ENCODE assay signal across 8 cellular contexts in genomic region chr17:60077672-60078519, GRCh38. TPM values are rescaled to one million over a fixed set of nuclear protein-coding genes. Genes with fewer than 3 reads are reported as not detected.
A peak's percentile ranks its signal among the peaks of the same experiment; 100 is the strongest.
DNase-seq lines count a peak whose midpoint lies in the region; ATAC-seq, FAIRE-seq and TF ChIP-seq lines count a peak whose summit lies in the region.

No MANE protein-coding gene starts in this region.

- no peak for DNase-seq in A549 (ENCODE audit: low read depth in 1 of 2, low spot score in 1 of 2)
- peak; percentile 61 for DNase-seq in WERI-Rb-1
- DNase-seq in suprapubic skin (ENCODE audit: low spot score in 2 of 2), result no peak
- no peak for DNase-seq in epidermal melanocyte (ENCODE audit: insufficient read length, low spot score)

- CTCF ChIA-PET in A549 (lab: Yijun Ruan, JAX), result interaction anchor here (0.7 to 2.4 kb wide), 9 partner anchors 9 to 65 kb away, joined by 3 to 10 read pairs (median 3); no protein-coding TSS in a partner anchor

- POLR2A ChIA-PET in A549 (lab: Yijun Ruan, JAX), result interaction anchor here (0.9 to 1.6 kb wide), 8 partner anchors 8 to 459 kb away, joined by 3 to 7 read pairs (median 4); partner anchors contain the start of genes CLTC, PTRH2 and VMP1

- TF ChIP-seq EP300 in A549 (IDR thresholded peaks at IDR 0.05), result no peak
- peak; percentile 25 for TF ChIP-seq EP300 in suprapubic skin (IDR thresholded peaks at IDR 0.05)

- peak; percentile 12 to 29; a peak in 5 of 6 replicates for ATAC-seq in A549
- peak; percentile 22 for ATAC-seq in GM19025 (IDR thresholded peaks at IDR 0.05; ENCODE audit: low read depth, unreplicated experiment)
- ATAC-seq in HG03520 (IDR thresholded peaks at IDR 0.05; ENCODE audit: unreplicated experiment), result peak; percentile 26

- no peak for TF ChIP-seq RAD21 in A549 (conservative IDR thresholded peaks at IDR 0.05 in 1 of 2, IDR thresholded peaks at IDR 0.05 in 1 of 2)

- peak overlapping the region; percentile 90 for H3K27ac ChIP-seq in A549
- peak overlapping the region; percentile 93 for H3K27ac ChIP-seq in WERI-Rb-1
- peak overlapping the region; percentile 45 for H3K27ac ChIP-seq in duodenal mucosa (ENCODE audit: low read depth, low read length)
- peak overlapping the region; percentile 78 for H3K27ac ChIP-seq in suprapubic skin

- H3K4me1 ChIP-seq in A549, result peaks cover 42% of the 10 kb centered on the region
- H3K4me1 ChIP-seq in duodenal mucosa (ENCODE audit: control insufficient read depth in 1 of 2, insufficient read depth in 2 of 2, low read length in 2 of 2), result peaks cover 17 to 22% of the 10 kb centered on the region in 2 donors
- H3K4me1 ChIP-seq in mononuclear cell (ENCODE audit: insufficient read depth, low read length), result peaks cover 24% of the 10 kb centered on the region
- peaks cover 24% of the 10 kb centered on the region for H3K4me1 ChIP-seq in suprapubic skin

- H3K27me3 ChIP-seq in WERI-Rb-1 (ENCODE audit: insufficient read depth, low read depth, severe bottlenecking), result no peaks in the 10 kb centered on the region
- no peaks in the 10 kb centered on the region for H3K27me3 ChIP-seq in duodenal mucosa (ENCODE audit: control insufficient read depth in 1 of 2, insufficient read depth in 2 of 2, low read length in 2 of 2)
- no peaks in the 10 kb centered on the region for H3K27me3 ChIP-seq in mononuclear cell (ENCODE audit: insufficient read depth, low read length)
- no peaks in the 10 kb centered on the region for H3K27me3 ChIP-seq in suprapubic skin

- TF ChIP-seq POLR2A in A549 (IDR thresholded peaks at IDR 0.05; ENCODE audit: low read length), result no peak
- TF ChIP-seq POLR2A in suprapubic skin (IDR thresholded peaks at IDR 0.05), result no peak

- H3K4me3 ChIP-seq in A549 (peak overlapping the region; percentile 61), WERI-Rb-1 (ENCODE audit: low read depth, low read length) (peak overlapping the region; percentile 59), duodenal mucosa (ENCODE audit: low read depth in 1 of 2, low read length in 2 of 2) (peak overlapping the region; percentile 88 to 99), mononuclear cell (ENCODE audit: low read length) (peak overlapping the region; percentile 56), suprapubic skin (peak overlapping the region; percentile 61)

- peak overlapping the region; percentile 92 for H3K4me2 ChIP-seq in A549

- peak overlapping the region; percentile 67 to 68 for H3K9ac ChIP-seq in duodenal mucosa (ENCODE audit: low read depth in 1 of 2, low read length in 2 of 2)

- no peak for TF ChIP-seq CTCF in A549 (IDR thresholded peaks at IDR 0.05)
- no peak for TF ChIP-seq CTCF in WERI-Rb-1 (IDR thresholded peaks at IDR 0.05; ENCODE audit: low read depth, low read length)
- TF ChIP-seq CTCF in suprapubic skin (IDR thresholded peaks at IDR 0.05), result no peak

- H3K36me3 ChIP-seq in WERI-Rb-1, result peaks cover 30% of the 10 kb centered on the region
- peaks cover 10 to 30% of the 10 kb centered on the region in 2 donors for H3K36me3 ChIP-seq in duodenal mucosa (ENCODE audit: control insufficient read depth in 1 of 2, insufficient read depth in 2 of 2, low read length in 2 of 2)
- H3K36me3 ChIP-seq in suprapubic skin, result peaks cover 20% of the 10 kb centered on the region

- H3K9me3 ChIP-seq in A549 (no peaks in the 10 kb centered on the region), WERI-Rb-1 (ENCODE audit: severe bottlenecking) (no peaks in the 10 kb centered on the region), duodenal mucosa (ENCODE audit: control insufficient read depth in 1 of 2, low read length in 2 of 2) (no peaks in the 10 kb centered on the region), mononuclear cell (ENCODE audit: low read depth, low read length) (no peaks in the 10 kb centered on the region), suprapubic skin (no peaks in the 10 kb centered on the region)

- WGBS in A549 (ENCODE audit: missing lambda C conversion rate), result 25% methylated on average over 18 of the region's 18 CpGs
- 19% methylated on average over 18 of the region's 18 CpGs for WGBS in suprapubic skin

- no peak for FAIRE-seq in A549 (lab: Jason Lieb, UNC)

TF ChIP-seq in A549, 52 proteins besides CTCF, POLR2A, EP300 and RAD21:
- TF ChIP-seq RARB (CRISPR knock-in tag; IDR thresholded peaks at IDR 0.05) (no peak), TFCP2L1 (CRISPR knock-in tag; IDR thresholded peaks at IDR 0.05) (no peak), TP53 (CRISPR knock-in tag; IDR thresholded peaks at IDR 0.05) (no peak), KDM5A (IDR thresholded peaks at IDR 0.05) (no peak), ELK1 (IDR thresholded peaks at IDR 0.05; ENCODE audit: low read depth, low read length) (no peak), MYC (IDR thresholded peaks at IDR 0.05; ENCODE audit: borderline replicate concordance, low read length) (no peak; the same call in 1 of the 2 replicates), GATA3 (IDR thresholded peaks at IDR 0.05; ENCODE audit: borderline replicate concordance) (no peak), HOXB5 (CRISPR knock-in tag; IDR thresholded peaks at IDR 0.05) (no peak), PHF8 (IDR thresholded peaks at IDR 0.05; ENCODE audit: borderline replicate concordance, low read depth) (no peak), E2F6 (IDR thresholded peaks at IDR 0.05; ENCODE audit: borderline replicate concordance, low read depth) (no peak)

RNA-seq across cellular contexts. Expression of gene HEATR6, which starts 0.8 kb away (rescaled TPM):
- 44.0 and 47.6 TPM in 2 replicates for polyA plus RNA-seq in A549 (2011; rRNA removed)
- 18.3 and 20.0 TPM in 2 replicates for polyA plus RNA-seq in A549 (2012; cell fraction: cytosol; rRNA removed)
- polyA plus RNA-seq in A549 (2012; cell fraction: nucleus; rRNA removed), result 57.9 and 68.1 TPM in 2 replicates
- polyA plus RNA-seq in A549 (2017; fragmentation: RNase III; extraction: RNeasy Plus Mini Kit Qiagen cat#74134 plus additional on column Dnase treatment), result 20.7 to 22.9 TPM (median 21.1 TPM) in 3 replicates
- polyA minus RNA-seq in A549 (2011; rRNA and poly(A)+ RNA removed), result 64.2 and 69.9 TPM in 2 replicates
- total RNA-seq in mononuclear cell, result 16.1 TPM
- 10 to 100 TPM; 11.5 to 46.9 (median 26.6) TPM for total RNA-seq in suprapubic skin
